26 cellular contexts compared by ENCODE assay signal in genomic region chr1:119861547-119861946, GRCh38. TPM values are rescaled to one million over a fixed set of nuclear protein-coding genes. Genes with fewer than 3 reads are reported as not detected.
"Had no signal": no experiment of that assay in that cellular context is flagged by ENCODE, and none has a peak within 500 bp of the region (broad histone marks: within the 10 kb centered on the region; RNA-seq: fewer than 3 reads in every experiment).

No MANE protein-coding gene starts in this region.

- ATAC-seq: effector memory CD8-positive, alpha-beta T cell; heart right ventricle; lower lobe of right lung; natural killer cell; right cardiac atrium; stimulated activated effector memory CD8-positive, alpha-beta T cell treated with anti-CD3 and anti-CD28 coated beads, Interleukin-12 subunit alpha, Interleukin-12 subunit beta, amount 100 ng/mL, for 72 hours; stimulated activated naive CD8-positive, alpha-beta T cell treated with anti-CD3 and anti-CD28 coated beads, Interleukin-15, Interleukin-2, amounts not matched to agents 100 U/mL and 50 U/mL, for 24 hours had no signal

- H3K4me3 ChIP-seq: esophagus squamous epithelium, heart right ventricle, left ventricle myocardium inferior, lower lobe of right lung, neural progenitor cell, ovary, tibial artery, upper lobe of left lung, vagina had no signal

- H3K4me2 ChIP-seq: neural progenitor cell had no signal

- H3K27ac ChIP-seq: esophagus squamous epithelium, heart right ventricle, left ventricle myocardium inferior, lower lobe of right lung, neural progenitor cell, ovary, tibial artery, upper lobe of left lung, vagina had no signal

- H3K9ac ChIP-seq: neural progenitor cell had no signal

- H3K36me3 ChIP-seq: esophagus squamous epithelium, heart right ventricle, left ventricle myocardium inferior, lower lobe of right lung, neural progenitor cell, ovary, tibial artery, upper lobe of left lung, vagina had no signal

- H2AFZ ChIP-seq: neural progenitor cell had no signal

- H3K9me3 ChIP-seq: esophagus squamous epithelium, heart right ventricle, left ventricle myocardium inferior, lower lobe of right lung, ovary, tibial artery, upper lobe of left lung, vagina had no signal

- DNase-seq: effector memory CD8-positive, alpha-beta T cell; esophagus squamous epithelium; foreskin melanocyte; heart right ventricle; immature natural killer cell; left ventricle myocardium inferior; lower lobe of right lung; natural killer cell; nucleus accumbens; ovary; right cardiac atrium; stimulated activated CD4-positive, alpha-beta T cell treated with anti-CD3 and anti-CD28 coated beads, Interleukin-4, amount 100 ng/mL, for 1 hour; stimulated activated CD8-positive, alpha-beta memory T cell treated with anti-CD3 and anti-CD28 coated beads, Interleukin-4, amount 100 ng/mL, for 48 hours; stimulated activated naive CD8-positive, alpha-beta T cell treated with anti-CD3 and anti-CD28 coated beads, Interleukin-15, Interleukin-2, amounts not matched to agents 100 U/mL and 50 U/mL, for 24 hours; tibial artery; upper lobe of left lung had no signal

- H3K27me3 ChIP-seq: ovary, upper lobe of left lung, vagina had no signal

- H3K4me1 ChIP-seq: esophagus squamous epithelium, left ventricle myocardium inferior, lower lobe of right lung, neural progenitor cell, tibial artery, vagina had no signal

RNA-seq across cellular contexts. Expression of gene ADAM30, which starts 34.8 kb away (rescaled TPM):
- total RNA-seq: epithelial cell of proximal tubule, esophagus squamous epithelium, glomerular endothelial cell, heart right ventricle, left ventricle myocardium inferior, lower lobe of right lung, mucosa of gallbladder, myocyte, ovary, progenitor cell of endocrine pancreas, right cardiac atrium, temporal lobe, upper lobe of left lung, vagina had no signal
- polyA plus RNA-seq: heart right ventricle, immature natural killer cell, keratinocyte, ovary, right cardiac atrium had no signal

RNA-seq across cellular contexts. Expression of gene REG4, which starts 50.3 kb away (rescaled TPM):
- total RNA-seq: epithelial cell of proximal tubule, esophagus squamous epithelium, glomerular endothelial cell, heart right ventricle, left ventricle myocardium inferior, lower lobe of right lung, myocyte, natural killer cell, right cardiac atrium, temporal lobe, upper lobe of left lung, vagina had no signal
- polyA plus RNA-seq: heart right ventricle, immature natural killer cell, keratinocyte, ovary, right cardiac atrium had no signal
